Comparison of ENCODE assay signal across 20 cellular contexts in genomic region chr20:5393218-5393870, GRCh38.
A peak's percentile ranks its signal among the peaks of the same experiment; 100 is the strongest.
DNase-seq lines count a peak whose midpoint lies in the region; ATAC-seq, FAIRE-seq and TF ChIP-seq lines count a peak whose summit lies in the region.
"Had no signal": no experiment of that assay in that cellular context is flagged by ENCODE, and none has a peak within 500 bp of the region (broad histone marks: within the 10 kb centered on the region; RNA-seq: fewer than 3 reads in every experiment).

No MANE protein-coding gene starts in this region.

- H3K27ac ChIP-seq in GM12878 (ENCODE audit: control insufficient read depth, insufficient read depth) (no peak overlapping the region), kidney (ENCODE audit: low read depth in 2 of 2, low read length in 2 of 2) (no peak overlapping the region)
- H3K27ac ChIP-seq: esophagus muscularis mucosa, gastrocnemius medialis, spleen, stomach had no signal

- no peak overlapping the region for H3K4me2 ChIP-seq in GM12878 (ENCODE audit: control insufficient read depth, insufficient read depth)

- POLR2A ChIA-PET in GM12878 (lab: Charles Lee) = no interaction called here

- no peak overlapping the region for H3K9ac ChIP-seq in GM12878 (ENCODE audit: control insufficient read depth, insufficient read depth, low read length)
- H3K9ac ChIP-seq in kidney (ENCODE audit: low read length in 2 of 2) = no peak overlapping the region

- intact Hi-C loops in GM12878 (cut with micrococcal nuclease; ENCODE audit: unreplicated experiment) (no loop called here), Right ventricle myocardium inferior (cut with DNase I) (no loop called here), kidney (cut with DNase I) (no loop called here)

- H4K20me1 ChIP-seq in GM12878 (ENCODE audit: control insufficient read depth, insufficient read depth) = no peaks in the 10 kb centered on the region

- H3K4me3 ChIP-seq in GM12878 = no peak overlapping the region
- H3K4me3 ChIP-seq in kidney (ENCODE audit: low read length in 2 of 2) = no peak overlapping the region
- H3K4me3 ChIP-seq: esophagus muscularis mucosa, gastrocnemius medialis, spleen, stomach had no signal

- no peak for ATAC-seq in GM12878
- ATAC-seq in Right ventricle myocardium inferior = no peak
- ATAC-seq: effector memory CD8-positive, alpha-beta T cell; gastrocnemius medialis; HepG2 had no signal

- H3K9me3 ChIP-seq in GM12878 (replicated peaks; ENCODE audit: control insufficient read depth, insufficient read depth, low read length) = no peaks in the 10 kb centered on the region
- no peaks in the 10 kb centered on the region for H3K9me3 ChIP-seq in kidney (ENCODE audit: control insufficient read depth in 1 of 2, low read length in 2 of 2)
- H3K9me3 ChIP-seq: esophagus muscularis mucosa, gastrocnemius medialis had no signal

- H3K36me3 ChIP-seq in GM12878 (ENCODE audit: control insufficient read depth in 2 of 2, insufficient read depth in 2 of 2, low read length in 1 of 2) = no peaks in the 10 kb centered on the region
- no peaks in the 10 kb centered on the region for H3K36me3 ChIP-seq in kidney (ENCODE audit: control insufficient read depth in 1 of 2, insufficient read depth in 2 of 2, low read length in 2 of 2)
- H3K36me3 ChIP-seq: esophagus muscularis mucosa, gastrocnemius medialis, spleen, stomach had no signal

- no peak for TF ChIP-seq RAD21 in GM12878 (IDR thresholded peaks at IDR 0.05; ENCODE audit: insufficient read depth, low read depth, low read length)

- TF ChIP-seq EP300 in GM12878 (IDR thresholded peaks at IDR 0.05; ENCODE audit: borderline replicate concordance in 1 of 2, control insufficient read depth in 1 of 2, low read depth in 2 of 2, low read length in 2 of 2) = no peak

- no peaks in the 10 kb centered on the region for H3K4me1 ChIP-seq in GM12878 (ENCODE audit: control insufficient read depth, insufficient read depth, low read length)
- H3K4me1 ChIP-seq in kidney (ENCODE audit: control insufficient read depth in 1 of 2, insufficient read depth in 1 of 2, low read depth in 1 of 2, low read length in 2 of 2) = no peaks in the 10 kb centered on the region
- H3K4me1 ChIP-seq: esophagus muscularis mucosa, gastrocnemius medialis, spleen, stomach had no signal

- WGBS in GM12878 (ENCODE audit: insufficient coverage, insufficient replicate concordance, low lambda C conversion rate, missing lambda C conversion rate) = 0% methylated on average over 3 of the region's 3 CpGs

- in situ Hi-C loops in GM12878 (cut with MboI) = no loop called here

- no TSS peak for BruUV-seq in GM12878 (replicated peaks; lab: Mats Ljungman, UMichigan)

- TF ChIP-seq CTCF in GM12878 (IDR thresholded peaks at IDR 0.05 in 2 of 3, conservative IDR thresholded peaks at IDR 0.05 in 1 of 3; ENCODE audit: control insufficient read depth in 2 of 3, extremely low read depth in 1 of 3, insufficient read depth in 1 of 3, low read depth in 3 of 3, low read length in 3 of 3) (no peak), kidney (IDR thresholded peaks at IDR 0.05; ENCODE audit: borderline replicate concordance, extremely low read depth, insufficient read depth) (no peak)

- H3K79me2 ChIP-seq in GM12878 (ENCODE audit: control insufficient read depth, insufficient read depth, low read length) = no peaks in the 10 kb centered on the region

- SMC1A ChIA-PET in GM12878 (lab: Charles Lee; ENCODE audit: uncharacterized antibody, unreplicated experiment) = interaction anchor here (0.5 kb wide), 1 partner anchor 21 kb away, joined by 3 read pairs; no protein-coding TSS in a partner anchor

- no peak overlapping the region for H2AFZ ChIP-seq in GM12878 (ENCODE audit: control insufficient read depth, low read depth, low read length)

- FAIRE-seq in GM12878 (lab: Jason Lieb, UNC) (no peak), kidney (lab: Jason Lieb, UNC) (no peak)
- FAIRE-seq: astrocyte, HepG2 had no signal

- peak; percentile 96 for DNase-seq in DMS79 treated with DMSO at 0.1 percent for 48 hours (lab: John Stamatoyannopoulos, UW)
- DNase-seq in NCI-H1694 (lab: John Stamatoyannopoulos, UW) = peak; percentile 89
- DNase-seq in NCI-H524 (lab: John Stamatoyannopoulos, UW) = peak; percentile 100
- DNase-seq in GM12878 (ENCODE audit: low read depth, low spot score) = no peak
- no peak for DNase-seq in DMS53 (lab: John Stamatoyannopoulos, UW)
- DNase-seq in Right ventricle myocardium inferior (ENCODE audit: missing footprints) = no peak
- DNase-seq in kidney = no peak
- no peak for DNase-seq in COLO668 (lab: John Stamatoyannopoulos, UW; ENCODE audit: unreplicated experiment)
- DNase-seq: DMS 273 treated with DMSO at 0.1 percent for 48 hours; effector memory CD8-positive, alpha-beta T cell; gastrocnemius medialis; kidney glomerular epithelial cell; spleen; stimulated activated CD4-positive, alpha-beta T cell treated with anti-CD3 and anti-CD28 coated beads, Interleukin-4, amount 100 ng/mL, for 24 hours; stomach; SW 1271; trophoblast cell had no signal

- RAD21 ChIA-PET in GM12878 (lab: Charles Lee; ENCODE audit: unreplicated experiment) = no interaction called here

- H3K27me3 ChIP-seq in GM12878 (replicated peaks in 1 of 2; ENCODE audit: control insufficient read depth in 2 of 2, insufficient read depth in 2 of 2, low read length in 1 of 2) = no peaks in the 10 kb centered on the region
- H3K27me3 ChIP-seq: gastrocnemius medialis had no signal

- CTCF ChIA-PET in GM12878 (lab: Yijun Ruan, JAX) = no interaction called here

- no peak for TF ChIP-seq POLR2A in GM12878 (IDR thresholded peaks at IDR 0.05; ENCODE audit: low read depth, low read length)

TF ChIP-seq in GM12878, 131 proteins besides CTCF, POLR2A, EP300 and RAD21:
- TF ChIP-seq CREB1 (IDR thresholded peaks at IDR 0.05; ENCODE audit: low read depth) (no peak), SPI1 (IDR thresholded peaks at IDR 0.05; ENCODE audit: borderline replicate concordance, insufficient read depth, low read depth, low read length) (0 out of 2 replicates have a peak, but pooled peaks have one; percentile 48), ZNF217 (IDR thresholded peaks at IDR 0.05) (no peak)
TF ChIP-seq in GM12878: peak in this region for 1.

Comparison
In these comparisons a context has a peak if more than half of its experiments do, and no peak if none do; other contexts are left out.
1. DNase-seq: peak in DMS79 treated with DMSO at 0.1 percent for 48 hours (single experiment), NCI-H1694 (single experiment) and NCI-H524 (2 of 2); none in GM12878 (single experiment), DMS53 (single experiment), Right ventricle myocardium inferior (single experiment), kidney (single experiment) and COLO668 (single experiment).